In genomic region chr18:57859314-57859713, GRCh38 we compare ENCODE assay signal across 8 cellular contexts.
A peak's percentile ranks its signal among the peaks of the same experiment; 100 is the strongest.
DNase-seq lines count a peak whose midpoint lies in the region; ATAC-seq and TF ChIP-seq lines count a peak whose summit lies in the region.

No MANE protein-coding gene starts in this region.

- peak; percentile 75 for TF ChIP-seq CTCF in 22Rv1 (IDR thresholded peaks at IDR 0.05)
- TF ChIP-seq CTCF in GM12865 (IDR thresholded peaks at IDR 0.05; ENCODE audit: insufficient read depth, low read depth, low read length, missing control alignments): peak; percentile 70

- ATAC-seq in HG02884 (IDR thresholded peaks at IDR 0.05; ENCODE audit: unreplicated experiment) (peak; percentile 74), HG03460 (IDR thresholded peaks at IDR 0.05; ENCODE audit: unreplicated experiment) (no peak), HG03520 (IDR thresholded peaks at IDR 0.05; ENCODE audit: unreplicated experiment) (no peak)

- no peak overlapping the region for H3K27ac ChIP-seq in 22Rv1

- H3K4me3 ChIP-seq in GM12865 (ENCODE audit: low read depth, low read length): no peak overlapping the region

- DNase-seq in GM12865 (ENCODE audit: low read depth): peak; percentile 55
- peak; percentile 28 for DNase-seq in RPMI8226
- DNase-seq in germinal center (ENCODE audit: low spot score): peak; percentile 37
- DNase-seq in stimulated activated CD4-positive, alpha-beta T cell treated with anti-CD3 and anti-CD28 coated beads, Interleukin-1b, Interleukin-23, amount 100 ng/mL, for 48 hours: no peak
